In genomic region chr6:150291968-150292710, GRCh38 we compare ENCODE assay signal across 29 cellular contexts.
"Had no signal": no experiment of that assay in that cellular context is flagged by ENCODE, and none has a peak within 500 bp of the region (broad histone marks: within the 10 kb centered on the region; RNA-seq: fewer than 3 reads in every experiment).

No MANE protein-coding gene starts in this region.

- H3K4me3 Mint-ChIP-seq: effector memory CD8-positive, alpha-beta T cell; immature natural killer cell; memory B cell; natural killer cell; stimulated activated naive CD8-positive, alpha-beta T cell treated with anti-CD3 and anti-CD28 coated beads, Interleukin-15, amount 100 ng/mL, for 72 hours had no signal

- H3K4me1 ChIP-seq: esophagus muscularis mucosa, upper lobe of left lung had no signal

- H3K27ac Mint-ChIP-seq: effector memory CD8-positive, alpha-beta T cell; immature natural killer cell; memory B cell; natural killer cell; stimulated activated naive CD8-positive, alpha-beta T cell treated with anti-CD3 and anti-CD28 coated beads, Interleukin-15, amount 100 ng/mL, for 72 hours had no signal

- H3K9me3 ChIP-seq: ovary, suprapubic skin had no signal

- H3K9me3 Mint-ChIP-seq: effector memory CD8-positive, alpha-beta T cell; natural killer cell had no signal

- H3K27ac ChIP-seq: coronary artery, esophagus muscularis mucosa, heart right ventricle, lower lobe of right lung, ovary, psoas muscle, suprapubic skin, upper lobe of left lung had no signal

- H3K4me3 ChIP-seq: coronary artery, esophagus muscularis mucosa, heart right ventricle, lower lobe of right lung, ovary, psoas muscle, suprapubic skin, upper lobe of left lung had no signal

- H3K36me3 Mint-ChIP-seq: immature natural killer cell, natural killer cell had no signal

- ATAC-seq: effector memory CD8-positive, alpha-beta T cell; heart right ventricle; left ventricle myocardium superior; lower lobe of right lung; natural killer cell; psoas muscle; right cardiac atrium; stimulated activated naive CD8-positive, alpha-beta T cell treated with anti-CD3 and anti-CD28 coated beads, Interleukin-15, amount 100 ng/mL, for 72 hours had no signal

- DNase-seq: central memory CD4-positive, alpha-beta T cell; effector memory CD8-positive, alpha-beta T cell; foreskin melanocyte; glutamatergic neuron; heart right ventricle; hippocampal formation; immature natural killer cell; islet precursor cell; left ventricle myocardium superior; lower lobe of right lung; natural killer cell; occipital lobe; ovary; psoas muscle; right cardiac atrium; small intestine; stimulated activated CD4-positive, alpha-beta T cell treated with anti-CD3 and anti-CD28 coated beads, Interleukin-12 subunit alpha, Interleukin-12 subunit beta, amount 100 ng/mL, for 4 hours; stimulated activated CD4-positive, alpha-beta T cell treated with anti-CD3 and anti-CD28 coated beads, Interleukin-1b, Interleukin-23, amount 100 ng/mL, for 48 hours; stimulated activated CD4-positive, alpha-beta T cell treated with anti-CD3 and anti-CD28 coated beads, Interleukin-4, amount 100 ng/mL, for 1 hour; stimulated activated CD8-positive, alpha-beta memory T cell treated with anti-CD3 and anti-CD28 coated beads, Interleukin-4, amount 100 ng/mL, for 48 hours; stimulated activated naive CD4-positive, alpha-beta T cell; stimulated activated naive CD8-positive, alpha-beta T cell treated with anti-CD3 and anti-CD28 coated beads, Interleukin-15, amount 100 ng/mL, for 72 hours; upper lobe of left lung had no signal

- H3K27me3 ChIP-seq: ovary, suprapubic skin, upper lobe of left lung had no signal

- H3K4me1 Mint-ChIP-seq: immature natural killer cell; memory B cell; natural killer cell; stimulated activated naive CD8-positive, alpha-beta T cell treated with anti-CD3 and anti-CD28 coated beads, Interleukin-15, amount 100 ng/mL, for 72 hours had no signal

- FAIRE-seq: endometrium, small intestine, urothelium cell line had no signal

- H3K36me3 ChIP-seq: esophagus muscularis mucosa, heart right ventricle, lower lobe of right lung, ovary, suprapubic skin, upper lobe of left lung had no signal
